ENCODE assay signal across 35 cellular contexts in genomic region chr20:20655883-20656282, GRCh38. TPM values are rescaled to one million over a fixed set of nuclear protein-coding genes. Genes with fewer than 3 reads are reported as not detected.
DNase-seq lines count a peak whose midpoint lies in the region; ATAC-seq and TF ChIP-seq lines count a peak whose summit lies in the region.
"Had no signal": no experiment of that assay in that cellular context is flagged by ENCODE, and none has a peak within 500 bp of the region (broad histone marks: within the 10 kb centered on the region; RNA-seq: fewer than 3 reads in every experiment).

No MANE protein-coding gene starts in this region.

- H3K4me1 ChIP-seq in psoas muscle, result peaks cover 39% of the 10 kb centered on the region
- H3K4me1 ChIP-seq in smooth muscle cell (ENCODE audit: low read depth), result no peaks in the 10 kb centered on the region
- H3K4me1 ChIP-seq in mucosa of descending colon (ENCODE audit: low read depth), result no peaks in the 10 kb centered on the region
- H3K4me1 ChIP-seq: A549; BE2C; BLaER1; BLaER1 treated with 17β-estradiol and CSF1 and Interleukin-3, amounts not matched to agents 10 nM and 100 nM; Caco-2 had no signal

- H3K4me3 Mint-ChIP-seq in T-helper 17 cell (no peak overlapping the region), osteocyte (ENCODE audit: unreplicated experiment) (no peak overlapping the region)
- H3K4me3 Mint-ChIP-seq in stimulated activated effector memory CD8-positive, alpha-beta T cell treated with anti-CD3 and anti-CD28 coated beads, Interleukin-12 subunit alpha, Interleukin-12 subunit beta, amount 100 ng/mL, for 72 hours, result no peak overlapping the region
- H3K4me3 Mint-ChIP-seq: B cell; CD14-positive monocyte; CD4-positive, alpha-beta memory T cell; CD4-positive, alpha-beta T cell; CD4-positive, CD25-positive, alpha-beta regulatory T cell; CD8-positive, alpha-beta memory T cell; CD8-positive, alpha-beta T cell had no signal

- no peak for TF ChIP-seq CTCF in VCaP (conservative IDR thresholded peaks at IDR 0.05)
- TF ChIP-seq CTCF in osteocyte (IDR thresholded peaks at IDR 0.05), result no peak
- no peak for TF ChIP-seq CTCF in psoas muscle (IDR thresholded peaks at IDR 0.05)
- TF ChIP-seq CTCF in smooth muscle cell (IDR thresholded peaks at IDR 0.05; ENCODE audit: borderline replicate concordance, insufficient read depth, poor library complexity, severe bottlenecking), result no peak
- no peak for TF ChIP-seq CTCF in mucosa of descending colon (IDR thresholded peaks at IDR 0.05)

- H3K27me3 ChIP-seq in psoas muscle (ENCODE audit: insufficient read depth in 3 of 3, low read length in 2 of 3) (no peaks in the 10 kb centered on the region), smooth muscle cell (ENCODE audit: low read depth) (no peaks in the 10 kb centered on the region)
- H3K27me3 ChIP-seq: BE2C; BLaER1; BLaER1 treated with 17β-estradiol and CSF1 and Interleukin-3, amounts not matched to agents 10 nM and 100 nM had no signal

- H4K20me1 ChIP-seq in smooth muscle cell (ENCODE audit: low read depth), result no peaks in the 10 kb centered on the region
- H4K20me1 ChIP-seq: BLaER1; BLaER1 treated with 17β-estradiol and CSF1 and Interleukin-3, amounts not matched to agents 10 nM and 100 nM had no signal

- H3K36me3 ChIP-seq in psoas muscle (ENCODE audit: insufficient read depth in 1 of 2, low read depth in 1 of 2), result peaks cover 0 to 12% of the 10 kb centered on the region in 2 donors
- H3K36me3 ChIP-seq in smooth muscle cell (ENCODE audit: low read depth), result no peaks in the 10 kb centered on the region
- no peaks in the 10 kb centered on the region for H3K36me3 ChIP-seq in mucosa of descending colon (ENCODE audit: low read depth)
- H3K36me3 ChIP-seq: BE2C had no signal

- no peaks in the 10 kb centered on the region for H3F3A ChIP-seq in smooth muscle cell (ENCODE audit: low read depth)

- H3K4me2 ChIP-seq in smooth muscle cell, result no peak overlapping the region
- H3K4me2 ChIP-seq: A549; BLaER1; BLaER1 treated with 17β-estradiol and CSF1 and Interleukin-3, amounts not matched to agents 10 nM and 100 nM had no signal

- H3K4me1 Mint-ChIP-seq in T-helper 17 cell (peaks cover 10% of the 10 kb centered on the region), osteocyte (ENCODE audit: unreplicated experiment) (peaks cover 43% of the 10 kb centered on the region)
- H3K4me1 Mint-ChIP-seq in stimulated activated effector memory CD8-positive, alpha-beta T cell treated with anti-CD3 and anti-CD28 coated beads, Interleukin-12 subunit alpha, Interleukin-12 subunit beta, amount 100 ng/mL, for 72 hours, result no peaks in the 10 kb centered on the region
- H3K4me1 Mint-ChIP-seq: B cell, CD14-positive monocyte had no signal

- no peak overlapping the region for H2AFZ ChIP-seq in smooth muscle cell (ENCODE audit: low read depth)

- H3K27ac Mint-ChIP-seq in T-helper 17 cell, result peak overlapping the region; percentile 63
- peak overlapping the region; percentile 54 for H3K27ac Mint-ChIP-seq in osteocyte (ENCODE audit: unreplicated experiment)
- H3K27ac Mint-ChIP-seq in stimulated activated effector memory CD8-positive, alpha-beta T cell treated with anti-CD3 and anti-CD28 coated beads, Interleukin-12 subunit alpha, Interleukin-12 subunit beta, amount 100 ng/mL, for 72 hours, result no peak overlapping the region
- H3K27ac Mint-ChIP-seq: B cell; CD4-positive, alpha-beta memory T cell; CD4-positive, alpha-beta T cell; CD4-positive, CD25-positive, alpha-beta regulatory T cell; CD8-positive, alpha-beta T cell had no signal

- DNase-seq in T-helper 17 cell (no peak), osteocyte (ENCODE audit: extremely low spot score, unreplicated experiment) (no peak), psoas muscle (no peak), smooth muscle cell (lab: John Stamatoyannopoulos, UW; ENCODE audit: unreplicated experiment) (no peak), mucosa of descending colon (no peak), Right ventricle myocardium inferior (ENCODE audit: missing footprints) (no peak)
- no peak for DNase-seq in stimulated activated effector memory CD8-positive, alpha-beta T cell treated with anti-CD3 and anti-CD28 coated beads, Interleukin-12 subunit alpha, Interleukin-12 subunit beta, amount 100 ng/mL, for 72 hours (ENCODE audit: low spot score in 2 of 2)
- DNase-seq: 8988T; ACHN; AML-193; BE2C; C1 segment of cervical spinal cord; Caco-2; Calu3; CD4-positive, alpha-beta memory T cell; CD4-positive, alpha-beta T cell; CD4-positive, CD25-positive, alpha-beta regulatory T cell; CD8-positive, alpha-beta memory T cell; CD8-positive, alpha-beta T cell; COR-L47; DMS 273 treated with DMSO at 0.1 percent for 48 hours; DMS153; DMS53; DMS79; DMS79 treated with DMSO at 0.1 percent for 48 hours; DND-41; EL had no signal

- H3K27me3 Mint-ChIP-seq in T-helper 17 cell (no peaks in the 10 kb centered on the region), osteocyte (ENCODE audit: unreplicated experiment) (no peaks in the 10 kb centered on the region)
- H3K27me3 Mint-ChIP-seq: B cell; CD4-positive, alpha-beta memory T cell; CD4-positive, alpha-beta T cell; CD4-positive, CD25-positive, alpha-beta regulatory T cell had no signal

- peaks cover 13% of the 10 kb centered on the region for H3K36me3 Mint-ChIP-seq in T-helper 17 cell (ENCODE audit: low read depth)
- no peaks in the 10 kb centered on the region for H3K36me3 Mint-ChIP-seq in osteocyte (ENCODE audit: unreplicated experiment)
- peaks cover 4% of the 10 kb centered on the region for H3K36me3 Mint-ChIP-seq in stimulated activated effector memory CD8-positive, alpha-beta T cell treated with anti-CD3 and anti-CD28 coated beads, Interleukin-12 subunit alpha, Interleukin-12 subunit beta, amount 100 ng/mL, for 72 hours

- intact Hi-C loops in psoas muscle (cut with DNase I) (loop anchor here in 1 of 2 donors (5.0 kb wide), 1 partner anchor 36 kb away; no protein-coding TSS in a partner anchor), mucosa of descending colon (cut with DNase I, micrococcal nuclease) (no loop called here), Right ventricle myocardium inferior (cut with DNase I) (no loop called here)

- no peaks in the 10 kb centered on the region for H3K9me3 ChIP-seq in T-helper 17 cell (ENCODE audit: control insufficient read depth, low read length, poor library complexity, severe bottlenecking)
- H3K9me3 ChIP-seq in psoas muscle, result no peaks in the 10 kb centered on the region
- no peaks in the 10 kb centered on the region for H3K9me3 ChIP-seq in smooth muscle cell (replicated peaks; ENCODE audit: low read depth)
- H3K9me3 ChIP-seq in mucosa of descending colon, result no peaks in the 10 kb centered on the region
- H3K9me3 ChIP-seq: A549; BE2C; BLaER1; BLaER1 treated with 17β-estradiol and CSF1 and Interleukin-3, amounts not matched to agents 10 nM and 100 nM; Caco-2 had no signal

- H3K27ac ChIP-seq in VCaP (peak overlapping the region; percentile 66), psoas muscle (no peak overlapping the region), smooth muscle cell (ENCODE audit: low read depth) (no peak overlapping the region)
- H3K27ac ChIP-seq: 22Rv1; A549; BLaER1; BLaER1 treated with 17β-estradiol and CSF1 and Interleukin-3, amounts not matched to agents 10 nM and 100 nM; C4-2B had no signal

- 36 to 65% (median 44%) methylated on average over 5 of the region's 5 CpGs for WGBS in psoas muscle, 3 donors
- 89% methylated on average over 5 of the region's 5 CpGs for WGBS in smooth muscle cell (ENCODE audit: low lambda C conversion rate)

- no peak overlapping the region for H3K9ac ChIP-seq in smooth muscle cell (ENCODE audit: low read depth)
- H3K9ac ChIP-seq: BLaER1; BLaER1 treated with 17β-estradiol and CSF1 and Interleukin-3, amounts not matched to agents 10 nM and 100 nM had no signal

- H3K4me3 ChIP-seq in psoas muscle, result no peak overlapping the region
- H3K4me3 ChIP-seq in smooth muscle cell, result no peak overlapping the region
- H3K4me3 ChIP-seq in mucosa of descending colon, result no peak overlapping the region
- H3K4me3 ChIP-seq: A549; BLaER1; BLaER1 treated with 17β-estradiol and CSF1 and Interleukin-3, amounts not matched to agents 10 nM and 100 nM had no signal

- ATAC-seq in T-helper 17 cell (no peak), psoas muscle (peak; percentile 39 to 76 (median 70)), mucosa of descending colon (no peak), Right ventricle myocardium inferior (no peak)
- ATAC-seq in stimulated activated effector memory CD8-positive, alpha-beta T cell treated with anti-CD3 and anti-CD28 coated beads, Interleukin-12 subunit alpha, Interleukin-12 subunit beta, amount 100 ng/mL, for 72 hours, result no peak
- ATAC-seq: A549; CD8-positive, alpha-beta T cell had no signal

- no peaks in the 10 kb centered on the region for H3K79me2 ChIP-seq in smooth muscle cell (ENCODE audit: low read depth)

- no peaks in the 10 kb centered on the region for H3K9me3 Mint-ChIP-seq in osteocyte (ENCODE audit: unreplicated experiment)
- H3K9me3 Mint-ChIP-seq in stimulated activated effector memory CD8-positive, alpha-beta T cell treated with anti-CD3 and anti-CD28 coated beads, Interleukin-12 subunit alpha, Interleukin-12 subunit beta, amount 100 ng/mL, for 72 hours, result no peaks in the 10 kb centered on the region
- H3K9me3 Mint-ChIP-seq: CD14-positive monocyte; CD4-positive, alpha-beta memory T cell; CD4-positive, alpha-beta T cell; CD4-positive, CD25-positive, alpha-beta regulatory T cell; CD8-positive, alpha-beta memory T cell; CD8-positive, alpha-beta T cell had no signal

RNA-seq across cellular contexts. Expression of gene RALGAPA2, which starts 56.6 kb away (rescaled TPM):
- total RNA-seq in T-helper 17 cell (10 to 100 TPM; 27.8 to 29.5 TPM), osteocyte (15.2 and 19.1 TPM in 2 replicates), psoas muscle (10 to 100 TPM; 51.1 to 75.5 (median 71.4) TPM), smooth muscle cell (5.7 and 6.2 TPM in 2 replicates), mucosa of descending colon (10 to 100 TPM; 46.3 to 85.9 (median 66.9) TPM), Right ventricle myocardium inferior (16.5 TPM)
- polyA plus RNA-seq in psoas muscle (10 to 100 TPM; 12.2 to 49.3 (median 24.1) TPM), smooth muscle cell (2.8 and 3.5 TPM in 2 replicates)

Comparison
In these comparisons a context has a peak if more than half of its experiments do, and no peak if none do; other contexts are left out.
1. ATAC-seq: peak in psoas muscle (4 of 4); none in T-helper 17 cell (single experiment), mucosa of descending colon (single experiment), stimulated activated effector memory CD8-positive, alpha-beta T cell treated with anti-CD3 and anti-CD28 coated beads, Interleukin-12 subunit alpha, Interleukin-12 subunit beta, amount 100 ng/mL, for 72 hours (single experiment) and Right ventricle myocardium inferior (single experiment).